20 cellular contexts compared by ENCODE assay signal in the genomic region with DNA sequence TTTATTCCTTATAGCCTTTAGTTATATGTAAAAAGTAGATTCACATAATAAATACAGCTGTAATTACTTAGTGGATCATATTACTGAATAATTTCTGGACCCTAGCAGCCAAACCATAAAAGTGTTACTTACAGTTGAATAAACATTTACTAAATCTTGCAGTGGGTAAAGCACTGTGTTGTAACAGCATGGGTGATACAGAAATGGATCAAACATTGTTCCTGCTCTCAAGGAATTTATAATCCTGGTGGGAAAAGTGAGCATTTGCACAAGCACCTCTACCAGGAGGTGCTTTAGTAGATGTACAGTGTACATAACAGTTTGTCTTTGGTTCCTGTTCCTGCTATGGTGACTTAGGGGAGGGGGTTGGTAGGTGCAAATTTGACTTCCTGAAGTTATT. TPM values are rescaled to one million over a fixed set of nuclear protein-coding genes. Genes with fewer than 3 reads are reported as not detected.
DNase-seq lines count a peak whose midpoint lies in the region; ATAC-seq, FAIRE-seq and TF ChIP-seq lines count a peak whose summit lies in the region.
"Had no signal": no experiment of that assay in that cellular context is flagged by ENCODE, and none has a peak within 500 bp of the region (broad histone marks: within the 10 kb centered on the region; RNA-seq: fewer than 3 reads in every experiment).

No MANE protein-coding gene starts in this region.

- peak; percentile 81 for FAIRE-seq in A549 (lab: Jason Lieb, UNC)
- no peak for FAIRE-seq in endothelial cell of umbilical vein (lab: Jason Lieb, UNC)
- FAIRE-seq: G401.6, GM12891 had no signal

- peaks cover 8% of the 10 kb centered on the region for H3K36me3 Mint-ChIP-seq in CD4-positive, CD25-positive, alpha-beta regulatory T cell

- TF ChIP-seq EP300 in A549 (IDR thresholded peaks at IDR 0.05) (no peak), stomach (IDR thresholded peaks at IDR 0.05) (no peak)

- BruUV-seq in endothelial cell of umbilical vein (replicated peaks; lab: Mats Ljungman, UMichigan), result no TSS peak

- H4K20me1 ChIP-seq in Loucy (ENCODE audit: insufficient read depth, low read length, poor library complexity, severe bottlenecking) (no peaks in the 10 kb centered on the region), endothelial cell of umbilical vein (replicated peaks; ENCODE audit: control insufficient read depth, extremely low read depth, insufficient read depth, low read length) (no peaks in the 10 kb centered on the region)

- H3K4me1 ChIP-seq in A549 (peaks cover 16% of the 10 kb centered on the region), Loucy (ENCODE audit: insufficient read depth, low read length, poor library complexity, severe bottlenecking) (peaks cover 31% of the 10 kb centered on the region), endothelial cell of umbilical vein (ENCODE audit: control insufficient read depth, extremely low read depth, insufficient read depth, low read length) (peaks cover 43% of the 10 kb centered on the region), stomach (peaks cover 0 to 22% (median 3%) of the 10 kb centered on the region in 4 donors)
- peaks cover 18% of the 10 kb centered on the region for H3K4me1 ChIP-seq in CD4-positive, CD25-positive, alpha-beta regulatory T cell (ENCODE audit: control insufficient read depth, insufficient read depth, low read length, poor library complexity, severe bottlenecking)

- H3K9ac ChIP-seq in Loucy (ENCODE audit: low read depth, low read length, poor library complexity, severe bottlenecking) (no peak overlapping the region), endothelial cell of umbilical vein (replicated peaks; ENCODE audit: extremely low read depth, insufficient read depth, low read length) (no peak overlapping the region)

- DNase-seq in A549 (ENCODE audit: low read depth in 1 of 2, low spot score in 1 of 2) (no peak), endothelial cell of umbilical vein (ENCODE audit: low read depth, low spot score) (no peak), stomach (no peak), SW 1271 (lab: John Stamatoyannopoulos, UW) (no peak)
- DNase-seq in CD4-positive, CD25-positive, alpha-beta regulatory T cell, result no peak
- DNase-seq: ACHN, AML-193, DMS79 treated with DMSO at 0.1 percent for 48 hours, GOT3, Karpas-422, MM.1S, NCI-H1092 treated with DMSO at 0.1 percent for 48 hours, NCI-H1694, NCI-H345, NCI-H526 treated with DMSO at 0.1 percent for 48 hours, OCI-M1 had no signal

- CTCF ChIA-PET in A549 (lab: Yijun Ruan, JAX), result interaction anchor here (1.0 to 3.5 kb wide), 4 partner anchors 10 to 66 kb away, joined by 4 to 14 read pairs (median 6); no protein-coding TSS in a partner anchor
- CTCF ChIA-PET in endothelial cell of umbilical vein (lab: Charles Lee), result interaction anchor here (1.1 to 5.1 kb wide), 3 partner anchors 22 to 39 kb away, joined by 4 to 31 read pairs (median 4); no protein-coding TSS in a partner anchor

- H3K4me1 Mint-ChIP-seq in CD4-positive, CD25-positive, alpha-beta regulatory T cell, result peaks cover 24 to 44% (median 34%) of the 10 kb centered on the region in 4 donors

- H3K9me3 ChIP-seq in A549 (peaks cover 7% of the 10 kb centered on the region; the same call in 2 of the 3 replicates), Loucy (ENCODE audit: insufficient read depth, low read depth, low read length) (no peaks in the 10 kb centered on the region), endothelial cell of umbilical vein (replicated peaks; ENCODE audit: control insufficient read depth, insufficient read depth, low read length) (no peaks in the 10 kb centered on the region), stomach (no peaks in the 10 kb centered on the region)
- H3K9me3 ChIP-seq in CD4-positive, CD25-positive, alpha-beta regulatory T cell (ENCODE audit: control insufficient read depth in 2 of 2, low read length in 2 of 2), result no peaks in the 10 kb centered on the region

- no peak for TF ChIP-seq RAD21 in A549 (conservative IDR thresholded peaks at IDR 0.05 in 1 of 2, IDR thresholded peaks at IDR 0.05 in 1 of 2)

- POLR2A ChIA-PET in A549 (lab: Yijun Ruan, JAX), result no interaction called here
- POLR2A ChIA-PET in endothelial cell of umbilical vein (lab: Charles Lee), result no interaction called here

- TF ChIP-seq POLR2A in A549 (IDR thresholded peaks at IDR 0.05; ENCODE audit: low read length) (no peak), endothelial cell of umbilical vein (IDR thresholded peaks at IDR 0.05; ENCODE audit: low read depth, low read length) (no peak), stomach (IDR thresholded peaks at IDR 0.05) (no peak)

- dilution Hi-C loops in endothelial cell of umbilical vein (cut with MboI; ENCODE audit: extremely low pct_ligation_motif_present, low sequenced_read_pairs), result no loop called here

- no peaks in the 10 kb centered on the region for H3K9me1 ChIP-seq in endothelial cell of umbilical vein (replicated peaks; ENCODE audit: control insufficient read depth, extremely low read depth, insufficient read depth, low read length)

- no peaks in the 10 kb centered on the region for H3K36me3 ChIP-seq in CD4-positive, CD25-positive, alpha-beta regulatory T cell (ENCODE audit: control insufficient read depth, insufficient read depth, low read length)
- H3K36me3 ChIP-seq in Loucy (ENCODE audit: insufficient read depth, low read length) (peaks cover 5% of the 10 kb centered on the region; the same call in 1 of the 2 replicates), endothelial cell of umbilical vein (ENCODE audit: control insufficient read depth in 2 of 2, extremely low read depth in 1 of 2, insufficient read depth in 2 of 2, low read length in 2 of 2) (no peaks in the 10 kb centered on the region), stomach (peaks cover 0 to 6% (median 0%) of the 10 kb centered on the region in 4 donors)

- no peak for TF ChIP-seq CTCF in A549 (IDR thresholded peaks at IDR 0.05)
- no peak for TF ChIP-seq CTCF in Loucy (conservative IDR thresholded peaks at IDR 0.05; ENCODE audit: low read length)
- TF ChIP-seq CTCF in endothelial cell of umbilical vein (IDR thresholded peaks at IDR 0.05; ENCODE audit: extremely low read depth in 1 of 2, insufficient read depth in 1 of 2, low read depth in 1 of 2, low read length in 2 of 2), result no peak
- no peak for TF ChIP-seq CTCF in stomach (IDR thresholded peaks at IDR 0.05)

- H3K4me3 Mint-ChIP-seq in CD4-positive, CD25-positive, alpha-beta regulatory T cell, result no peak overlapping the region

- H2AFZ ChIP-seq in Loucy (ENCODE audit: low read length) (0 out of 2 replicates have a peak overlapping the region, but pooled peaks have one; percentile 54), endothelial cell of umbilical vein (ENCODE audit: low read depth, low read length) (no peak overlapping the region)

- H3K27me3 Mint-ChIP-seq in CD4-positive, CD25-positive, alpha-beta regulatory T cell, result no peaks in the 10 kb centered on the region

- 0 out of 2 replicates have a peak, but pooled peaks cover 3% of the 10 kb centered on the region for H3F3A ChIP-seq in Loucy (ENCODE audit: low read depth)

- peaks cover 0 to 4% (median 0%) of the 10 kb centered on the region in 7 donors for H3K9me3 Mint-ChIP-seq in CD4-positive, CD25-positive, alpha-beta regulatory T cell

- intact Hi-C loops in endothelial cell of umbilical vein (cut with micrococcal nuclease) (loop anchor here (2.0 kb wide), 1 partner anchor 29 kb away; no protein-coding TSS in a partner anchor), stomach (cut with DNase I; ENCODE audit: low total_unique reads) (no loop called here)

- H3K4me3 ChIP-seq in A549, result no peak overlapping the region
- H3K4me3 ChIP-seq in CD4-positive, CD25-positive, alpha-beta regulatory T cell (ENCODE audit: low read depth, low read length), result no peak overlapping the region
- H3K4me3 ChIP-seq in Loucy (ENCODE audit: low read length, poor library complexity, severe bottlenecking), result peak overlapping the region; percentile 15
- no peak overlapping the region for H3K4me3 ChIP-seq in endothelial cell of umbilical vein (replicated peaks in 1 of 3; ENCODE audit: insufficient read depth in 1 of 3, low read depth in 1 of 3, low read length in 3 of 3)
- H3K4me3 ChIP-seq in stomach, result no peak overlapping the region

- H3K9me2 ChIP-seq in Loucy (replicated peaks; ENCODE audit: low read depth, low read length), result no peaks in the 10 kb centered on the region

- H3K4me2 ChIP-seq in A549 (no peak overlapping the region), Loucy (ENCODE audit: low read depth, low read length, poor library complexity, severe bottlenecking) (peak overlapping the region; percentile 10), endothelial cell of umbilical vein (ENCODE audit: insufficient read depth, low read length) (no peak overlapping the region)

- H3K27ac ChIP-seq in A549, result no peak overlapping the region
- H3K27ac ChIP-seq in CD4-positive, CD25-positive, alpha-beta regulatory T cell (ENCODE audit: insufficient read depth, low read length, poor library complexity, severe bottlenecking), result no peak overlapping the region
- peak overlapping the region; percentile 100 for H3K27ac ChIP-seq in endothelial cell of umbilical vein (ENCODE audit: insufficient read depth, low read depth, low read length)
- H3K27ac ChIP-seq in stomach, result no peak overlapping the region

- no peaks in the 10 kb centered on the region for H3K79me2 ChIP-seq in Loucy (ENCODE audit: insufficient read depth, low read length)
- H3K79me2 ChIP-seq in endothelial cell of umbilical vein (ENCODE audit: control insufficient read depth, insufficient read depth, low read length), result peaks cover 59% of the 10 kb centered on the region

- ATAC-seq in A549, result no peak
- ATAC-seq in CD4-positive, CD25-positive, alpha-beta regulatory T cell (ENCODE audit: low read depth in 2 of 2), result no peak
- no peak for ATAC-seq in HG02884 (IDR thresholded peaks at IDR 0.05; ENCODE audit: unreplicated experiment)

- peak overlapping the region; percentile 9 to 71 (median 66) for H3K27ac Mint-ChIP-seq in CD4-positive, CD25-positive, alpha-beta regulatory T cell

- no peaks in the 10 kb centered on the region for H3K27me3 ChIP-seq in CD4-positive, CD25-positive, alpha-beta regulatory T cell (ENCODE audit: control insufficient read depth, insufficient read depth, low read length)
- H3K27me3 ChIP-seq in Loucy (ENCODE audit: insufficient read depth, low read length, poor library complexity, severe bottlenecking) (no peaks in the 10 kb centered on the region), endothelial cell of umbilical vein (ENCODE audit: control insufficient read depth in 2 of 2, insufficient read depth in 2 of 2, low read length in 2 of 2) (no peaks in the 10 kb centered on the region), stomach (no peaks in the 10 kb centered on the region)

RNA-seq across cellular contexts. Expression of a gene that starts 25.0 kb away (rescaled TPM):
- 21.2 and 28.3 TPM in 2 replicates for polyA plus RNA-seq in A549 (2011; rRNA removed)
- 9.4 and 10.4 TPM in 2 replicates for polyA plus RNA-seq in A549 (2012; cell fraction: cytosol; rRNA removed)
- 1.8 and 3.2 TPM in 2 replicates for polyA plus RNA-seq in A549 (2012; cell fraction: nucleus; rRNA removed)
- 16.3 to 19.4 TPM (median 18.7 TPM) in 3 replicates for polyA plus RNA-seq in A549 (2017; fragmentation: RNase III; extraction: RNeasy Plus Mini Kit Qiagen cat#74134 plus additional on column Dnase treatment)
- 6.0 and 7.3 TPM in 2 replicates for polyA minus RNA-seq in A549 (2011; rRNA and poly(A)+ RNA removed)
- total RNA-seq in CD4-positive, CD25-positive, alpha-beta regulatory T cell, result 14.8 TPM
- polyA plus RNA-seq in CD4-positive, CD25-positive, alpha-beta regulatory T cell, result 10 to 100 TPM; 21.4 to 30.2 (median 27.0) TPM
- total RNA-seq in endothelial cell of umbilical vein, result 28.3 and 44.4 TPM in 2 replicates
- 18.9 and 24.2 TPM in 2 replicates for polyA plus RNA-seq in endothelial cell of umbilical vein
- polyA plus RNA-seq in endothelial cell of umbilical vein (2011; cell fraction: cytosol; rRNA removed), result 35.6 and 36.7 TPM in 2 replicates
- 24.4 and 31.7 TPM in 2 replicates for polyA plus RNA-seq in endothelial cell of umbilical vein (2011; cell fraction: nucleus; rRNA removed)
- 62.5 and 70.6 TPM in 2 replicates for polyA plus RNA-seq in endothelial cell of umbilical vein (2012)
- 24.6 and 27.8 TPM in 2 replicates for polyA minus RNA-seq in endothelial cell of umbilical vein
- polyA minus RNA-seq in endothelial cell of umbilical vein (2011; cell fraction: cytosol; rRNA and poly(A)+ RNA removed), result 3.1 TPM
- polyA minus RNA-seq in endothelial cell of umbilical vein (2011; cell fraction: nucleus; rRNA and poly(A)+ RNA removed), result 25.4 and 28.9 TPM in 2 replicates
- 10 to 100 TPM in 3 of 5 donors, 1 to 10 TPM in 2; 4.7 to 47.3 (median 20.2) TPM for total RNA-seq in stomach
- 10 to 100 TPM; 13.0 to 22.5 (median 19.4) TPM for polyA plus RNA-seq in stomach
